ENCODE assay signal across 9 cellular contexts in the genomic region with DNA sequence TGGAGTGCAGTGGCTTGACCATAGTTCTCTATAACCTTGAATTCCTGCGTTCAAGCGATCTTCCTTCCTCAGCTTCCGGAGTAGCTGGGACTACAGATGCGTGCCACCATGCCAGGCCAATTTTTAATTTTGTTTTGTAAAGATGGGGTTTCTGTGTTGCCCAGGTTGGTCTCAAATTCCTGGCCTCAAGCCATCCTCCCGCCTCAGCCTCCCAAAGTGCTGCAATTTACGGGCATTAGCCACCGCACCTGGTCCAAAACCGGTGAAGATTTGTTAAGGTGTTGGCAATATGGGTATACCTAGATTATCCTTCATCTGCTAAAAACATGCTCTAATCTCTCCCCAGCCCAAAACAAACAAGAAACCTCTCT. TPM values are rescaled to one million over a fixed set of nuclear protein-coding genes. Genes with fewer than 3 reads are reported as not detected.
DNase-seq lines count a peak whose midpoint lies in the region; ATAC-seq and TF ChIP-seq lines count a peak whose summit lies in the region.
"Had no signal": no experiment of that assay in that cellular context is flagged by ENCODE, and none has a peak within 500 bp of the region (broad histone marks: within the 10 kb centered on the region; RNA-seq: fewer than 3 reads in every experiment).

No MANE protein-coding gene starts in this region.

- H3K27ac ChIP-seq in smooth muscle cell (ENCODE audit: low read depth): peak overlapping the region; percentile 98

- 98% methylated on average over 8 of the region's 8 CpGs for WGBS in smooth muscle cell (ENCODE audit: low lambda C conversion rate)

- H2AFZ ChIP-seq in smooth muscle cell (ENCODE audit: low read depth): no peak overlapping the region

- H3K9me3 Mint-ChIP-seq in T-cell: no peaks in the 10 kb centered on the region

- no peaks in the 10 kb centered on the region for H3K36me3 Mint-ChIP-seq in T-cell

- H3K27ac Mint-ChIP-seq in T-cell: peak overlapping the region; percentile 40 to 79

- POLR2A ChIA-PET in T-cell (lab: Charles Lee): interaction anchor here in 1 of 2 donors (1.0 kb wide), 1 partner anchor 10 kb away, joined by 4 read pairs; no protein-coding TSS in a partner anchor

- CTCF ChIA-PET in T-cell (lab: Charles Lee): interaction anchor here in 1 of 2 donors (1.1 to 1.3 kb wide), 3 partner anchors 35 to 63 kb away, joined by 3 to 5 read pairs (median 3); no protein-coding TSS in a partner anchor

- peaks cover 0 to 15% (median 13%) of the 10 kb centered on the region in 3 donors for H3K4me1 Mint-ChIP-seq in T-cell

- TF ChIP-seq CTCF in GM12875 (IDR thresholded peaks at IDR 0.05; ENCODE audit: borderline replicate concordance, insufficient read depth, low read depth, low read length) (no peak), smooth muscle cell (IDR thresholded peaks at IDR 0.05; ENCODE audit: borderline replicate concordance, insufficient read depth, poor library complexity, severe bottlenecking) (no peak)

- no peak for ATAC-seq in T-cell (replicated peaks in 1 of 4)
- ATAC-seq in GM19452 (IDR thresholded peaks at IDR 0.05; ENCODE audit: unreplicated experiment): no peak

- H3K4me1 ChIP-seq in iPS-15b (ENCODE audit: control insufficient read depth, insufficient read depth, low read length) (peaks cover 38% of the 10 kb centered on the region), smooth muscle cell (ENCODE audit: low read depth) (peaks cover 27% of the 10 kb centered on the region)

- peak overlapping the region; percentile 75 for H3K4me2 ChIP-seq in smooth muscle cell

- DNase-seq in T-cell: no peak
- DNase-seq in smooth muscle cell (lab: John Stamatoyannopoulos, UW; ENCODE audit: unreplicated experiment): no peak
- no peak for DNase-seq in AG08395 (ENCODE audit: low spot score)
- DNase-seq in superior temporal gyrus (ENCODE audit: extremely low spot score): no peak
- DNase-seq in foreskin melanocyte: no peak
- DNase-seq: midbrain had no signal

- peaks cover 33% of the 10 kb centered on the region for H4K20me1 ChIP-seq in smooth muscle cell (ENCODE audit: low read depth)

- no peak overlapping the region for H3K9ac ChIP-seq in iPS-15b (ENCODE audit: low read depth, low read length)
- H3K9ac ChIP-seq in smooth muscle cell (ENCODE audit: low read depth): peak overlapping the region; percentile 95

- H3F3A ChIP-seq in smooth muscle cell (ENCODE audit: low read depth): peaks cover 9% of the 10 kb centered on the region

- no peaks in the 10 kb centered on the region for H3K27me3 Mint-ChIP-seq in T-cell

- H3K4me3 ChIP-seq in GM12875 (ENCODE audit: low read depth, low read length) (peak overlapping the region; percentile 67), iPS-15b (ENCODE audit: low read depth, low read length) (peak overlapping the region; percentile 99), smooth muscle cell (peak overlapping the region; percentile 49)

- H3K9me3 ChIP-seq in iPS-15b (ENCODE audit: control insufficient read depth, insufficient read depth, low read length): no peaks in the 10 kb centered on the region
- no peaks in the 10 kb centered on the region for H3K9me3 ChIP-seq in smooth muscle cell (replicated peaks; ENCODE audit: low read depth)

- H3K27me3 ChIP-seq in iPS-15b (ENCODE audit: control insufficient read depth, insufficient read depth, low read length): no peaks in the 10 kb centered on the region
- H3K27me3 ChIP-seq in smooth muscle cell (ENCODE audit: low read depth): no peaks in the 10 kb centered on the region

- H3K36me3 ChIP-seq in iPS-15b (ENCODE audit: control insufficient read depth, insufficient read depth, low read length) (no peaks in the 10 kb centered on the region), smooth muscle cell (ENCODE audit: low read depth) (no peaks in the 10 kb centered on the region)

- H3K79me2 ChIP-seq in smooth muscle cell (ENCODE audit: low read depth): peaks cover 34% of the 10 kb centered on the region

- H3K4me3 Mint-ChIP-seq in T-cell: no peak overlapping the region

RNA-seq across cellular contexts. Expression of a gene that starts 1.3 kb away (rescaled TPM):
- total RNA-seq in T-cell: 10 to 100 TPM; 20.3 to 33.8 (median 25.6) TPM
- 53.4 and 61.6 TPM in 2 replicates for total RNA-seq in smooth muscle cell
- 16.2 and 18.0 TPM in 2 replicates for polyA plus RNA-seq in smooth muscle cell

Comparison
In these comparisons a context has a peak if more than half of its experiments do, and no peak if none do; other contexts are left out.
1. H3K4me3 ChIP-seq: peak in every context shown above with its lines; median percentile 99 in iPS-15b; 67 in GM12875; 49 in smooth muscle cell.